Comparison of ENCODE assay signal across 11 cellular contexts in the genomic region with DNA sequence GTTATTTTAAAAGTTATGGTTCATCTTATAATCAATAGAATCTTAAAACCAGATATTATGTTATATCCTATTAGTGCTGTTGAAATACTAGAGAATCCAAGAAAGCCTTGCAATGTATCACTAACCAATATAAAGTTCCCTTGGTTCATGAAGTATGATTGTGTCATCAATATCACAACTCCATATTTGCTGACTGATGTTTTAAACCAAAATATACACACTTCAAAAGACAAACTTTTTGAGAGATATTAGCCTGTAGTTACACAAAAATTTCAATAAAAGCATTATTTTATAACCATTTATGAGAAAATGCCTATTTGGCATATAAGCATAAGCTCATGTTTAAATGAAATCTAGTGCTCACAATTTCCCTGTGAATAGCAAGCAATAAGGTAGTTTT.
"Had no signal": no experiment of that assay in that cellular context is flagged by ENCODE, and none has a peak within 500 bp of the region (broad histone marks: within the 10 kb centered on the region; RNA-seq: fewer than 3 reads in every experiment).

No MANE protein-coding gene starts in this region.

- H3K27ac ChIP-seq: GM23248 had no signal

- ATAC-seq: GM23338, HCT116 had no signal

- H2AFZ ChIP-seq: GM23248, GM23338 had no signal

- H3K36me3 ChIP-seq: HAP-1 had no signal

- FAIRE-seq: H1, H54 had no signal

- H3K9ac ChIP-seq: GM23248 had no signal

- H3K4me3 ChIP-seq: GM23248, GM23338, HAP-1 had no signal

- H3K4me2 ChIP-seq: GM23338 had no signal

- DNase-seq: GM23248, GOT3, H7, H9, HCEC 1CT, HFFc6 had no signal
